ENCODE assay signal across 1 cellular context in the genomic region with DNA sequence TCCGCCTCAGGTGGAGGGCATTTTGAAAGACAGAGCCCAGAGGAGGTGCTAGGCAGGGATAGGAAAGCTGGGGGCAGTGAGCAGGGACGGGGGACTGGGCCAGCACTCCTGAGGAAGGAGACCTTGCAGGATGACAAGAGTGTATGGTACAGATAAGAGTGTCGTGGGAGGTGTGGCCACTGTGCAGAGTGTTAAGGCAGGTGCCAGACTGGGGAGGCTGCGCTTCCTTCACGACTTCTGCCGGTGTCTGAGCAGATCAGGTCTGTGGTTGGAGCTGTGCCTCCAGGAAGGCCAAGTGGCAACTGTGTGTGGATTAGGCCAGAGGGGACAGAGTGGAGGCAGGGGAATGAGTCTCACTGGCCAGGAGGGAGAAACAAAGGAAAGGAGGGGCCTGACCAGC.
TF ChIP-seq lines count a peak whose summit lies in the region.

No MANE protein-coding gene starts in this region.

TF ChIP-seq in H1, 55 proteins besides CTCF, POLR2A, EP300 and RAD21:
- TF ChIP-seq NANOG (IDR thresholded peaks at IDR 0.05; ENCODE audit: insufficient read depth, low read depth, low read length, poor library complexity, severe bottlenecking) (no peak), RXRA (IDR thresholded peaks at IDR 0.05; ENCODE audit: insufficient read depth, low read depth, low read length) (no peak), KDM4A (IDR thresholded peaks at IDR 0.05; ENCODE audit: low read depth, low read length, severe bottlenecking) (no peak), TBP (IDR thresholded peaks at IDR 0.05; ENCODE audit: low read depth, low read length) (no peak), JUND (IDR thresholded peaks at IDR 0.05; ENCODE audit: low read length) (no peak), TAF7 (optimal IDR thresholded peaks at IDR 0.05; ENCODE audit: borderline replicate concordance, low read depth, low read length) (no peak), SP1 (IDR thresholded peaks at IDR 0.05; ENCODE audit: low read depth, low read length) (no peak)
- TF ChIP-seq, protein P1, sequence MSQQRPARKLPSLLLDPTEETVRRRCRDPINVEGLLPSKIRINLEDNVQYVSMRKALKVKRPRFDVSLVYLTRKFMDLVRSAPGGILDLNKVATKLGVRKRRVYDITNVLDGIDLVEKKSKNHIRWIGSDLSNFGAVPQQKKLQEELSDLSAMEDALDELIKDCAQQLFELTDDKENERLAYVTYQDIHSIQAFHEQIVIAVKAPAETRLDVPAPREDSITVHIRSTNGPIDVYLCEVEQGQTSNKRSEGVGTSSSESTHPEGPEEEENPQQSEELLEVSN (IDR thresholded peaks at IDR 0.05), result no peak
